Comparison of ENCODE assay signal across 2 cellular contexts in genomic region chr4:569958-570667, GRCh38.
TF ChIP-seq lines count a peak whose summit lies in the region.

No MANE protein-coding gene starts in this region.

TF ChIP-seq in GM23338, 12 proteins besides CTCF, POLR2A, EP300 and RAD21 (continued from another document):
- TF ChIP-seq ZNF462 (CRISPR knock-in tag; IDR thresholded peaks at IDR 0.05) (no peak), REST (IDR thresholded peaks at IDR 0.05; ENCODE audit: unreplicated experiment) (no peak), EZH2phosphoT487 (IDR thresholded peaks at IDR 0.05; ENCODE audit: unreplicated experiment) (no peak), ZNF331 (CRISPR knock-in tag; IDR thresholded peaks at IDR 0.05; ENCODE audit: low read depth) (no peak), EZH2 (IDR thresholded peaks at IDR 0.05; ENCODE audit: low read depth, unreplicated experiment) (no peak), ETS1 (IDR thresholded peaks at IDR 0.05) (no peak)

TF ChIP-seq in IMR-90, 13 proteins besides CTCF, POLR2A, EP300 and RAD21 (continued from another document):
- no peak for TF ChIP-seq CHD1 (IDR thresholded peaks at IDR 0.05; ENCODE audit: low read depth, low read length)
- no peak for TF ChIP-seq RFX5 (IDR thresholded peaks at IDR 0.05; ENCODE audit: low read depth, low read length)
- TF ChIP-seq MAZ (IDR thresholded peaks at IDR 0.05; ENCODE audit: borderline replicate concordance, low read depth, low read length) = no peak
- TF ChIP-seq USF2 (IDR thresholded peaks at IDR 0.05; ENCODE audit: low read depth, low read length) = no peak
- no peak for TF ChIP-seq BHLHE40 (IDR thresholded peaks at IDR 0.05; ENCODE audit: low read depth, low read length)
